In genomic region chr3:132347095-132347494, GRCh38 we compare ENCODE assay signal across 2 cellular contexts.
TF ChIP-seq lines count a peak whose summit lies in the region.

No MANE protein-coding gene starts in this region.

TF ChIP-seq in SK-N-SH, 30 proteins besides CTCF, POLR2A, EP300 and RAD21 (continued from another document):
- TF ChIP-seq, protein P1, sequence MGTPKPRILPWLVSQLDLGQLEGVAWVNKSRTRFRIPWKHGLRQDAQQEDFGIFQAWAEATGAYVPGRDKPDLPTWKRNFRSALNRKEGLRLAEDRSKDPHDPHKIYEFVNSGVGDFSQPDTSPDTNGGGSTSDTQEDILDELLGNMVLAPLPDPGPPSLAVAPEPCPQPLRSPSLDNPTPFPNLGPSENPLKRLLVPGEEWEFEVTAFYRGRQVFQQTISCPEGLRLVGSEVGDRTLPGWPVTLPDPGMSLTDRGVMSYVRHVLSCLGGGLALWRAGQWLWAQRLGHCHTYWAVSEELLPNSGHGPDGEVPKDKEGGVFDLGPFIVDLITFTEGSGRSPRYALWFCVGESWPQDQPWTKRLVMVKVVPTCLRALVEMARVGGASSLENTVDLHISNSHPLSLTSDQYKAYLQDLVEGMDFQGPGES (IDR thresholded peaks at IDR 0.05; ENCODE audit: low read depth, low read length), result no peak
- peak; percentile 31; the same call in 1 of the 2 replicates for TF ChIP-seq NFIC (IDR thresholded peaks at IDR 0.05; ENCODE audit: borderline replicate concordance)
- TF ChIP-seq JUND (IDR thresholded peaks at IDR 0.05), result no peak

TF ChIP-seq in SK-N-SH treated with all-trans-retinoic acid at 6 μM for 48 hours, 23 proteins besides CTCF, POLR2A, EP300 and RAD21 (continued from another document):
- TF ChIP-seq, protein P2, sequence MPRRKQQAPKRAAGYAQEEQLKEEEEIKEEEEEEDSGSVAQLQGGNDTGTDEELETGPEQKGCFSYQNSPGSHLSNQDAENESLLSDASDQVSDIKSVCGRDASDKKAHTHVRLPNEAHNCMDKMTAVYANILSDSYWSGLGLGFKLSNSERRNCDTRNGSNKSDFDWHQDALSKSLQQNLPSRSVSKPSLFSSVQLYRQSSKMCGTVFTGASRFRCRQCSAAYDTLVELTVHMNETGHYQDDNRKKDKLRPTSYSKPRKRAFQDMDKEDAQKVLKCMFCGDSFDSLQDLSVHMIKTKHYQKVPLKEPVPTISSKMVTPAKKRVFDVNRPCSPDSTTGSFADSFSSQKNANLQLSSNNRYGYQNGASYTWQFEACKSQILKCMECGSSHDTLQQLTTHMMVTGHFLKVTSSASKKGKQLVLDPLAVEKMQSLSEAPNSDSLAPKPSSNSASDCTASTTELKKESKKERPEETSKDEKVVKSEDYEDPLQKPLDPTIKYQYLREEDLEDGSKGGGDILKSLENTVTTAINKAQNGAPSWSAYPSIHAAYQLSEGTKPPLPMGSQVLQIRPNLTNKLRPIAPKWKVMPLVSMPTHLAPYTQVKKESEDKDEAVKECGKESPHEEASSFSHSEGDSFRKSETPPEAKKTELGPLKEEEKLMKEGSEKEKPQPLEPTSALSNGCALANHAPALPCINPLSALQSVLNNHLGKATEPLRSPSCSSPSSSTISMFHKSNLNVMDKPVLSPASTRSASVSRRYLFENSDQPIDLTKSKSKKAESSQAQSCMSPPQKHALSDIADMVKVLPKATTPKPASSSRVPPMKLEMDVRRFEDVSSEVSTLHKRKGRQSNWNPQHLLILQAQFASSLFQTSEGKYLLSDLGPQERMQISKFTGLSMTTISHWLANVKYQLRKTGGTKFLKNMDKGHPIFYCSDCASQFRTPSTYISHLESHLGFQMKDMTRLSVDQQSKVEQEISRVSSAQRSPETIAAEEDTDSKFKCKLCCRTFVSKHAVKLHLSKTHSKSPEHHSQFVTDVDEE (CRISPR knock-in tag; IDR thresholded peaks at IDR 0.05), result no peak
- TF ChIP-seq TCF4 (CRISPR knock-in tag; IDR thresholded peaks at IDR 0.05; ENCODE audit: borderline replicate concordance), result no peak
